Comparison of ENCODE assay signal across 1 cellular context in the genomic region with DNA sequence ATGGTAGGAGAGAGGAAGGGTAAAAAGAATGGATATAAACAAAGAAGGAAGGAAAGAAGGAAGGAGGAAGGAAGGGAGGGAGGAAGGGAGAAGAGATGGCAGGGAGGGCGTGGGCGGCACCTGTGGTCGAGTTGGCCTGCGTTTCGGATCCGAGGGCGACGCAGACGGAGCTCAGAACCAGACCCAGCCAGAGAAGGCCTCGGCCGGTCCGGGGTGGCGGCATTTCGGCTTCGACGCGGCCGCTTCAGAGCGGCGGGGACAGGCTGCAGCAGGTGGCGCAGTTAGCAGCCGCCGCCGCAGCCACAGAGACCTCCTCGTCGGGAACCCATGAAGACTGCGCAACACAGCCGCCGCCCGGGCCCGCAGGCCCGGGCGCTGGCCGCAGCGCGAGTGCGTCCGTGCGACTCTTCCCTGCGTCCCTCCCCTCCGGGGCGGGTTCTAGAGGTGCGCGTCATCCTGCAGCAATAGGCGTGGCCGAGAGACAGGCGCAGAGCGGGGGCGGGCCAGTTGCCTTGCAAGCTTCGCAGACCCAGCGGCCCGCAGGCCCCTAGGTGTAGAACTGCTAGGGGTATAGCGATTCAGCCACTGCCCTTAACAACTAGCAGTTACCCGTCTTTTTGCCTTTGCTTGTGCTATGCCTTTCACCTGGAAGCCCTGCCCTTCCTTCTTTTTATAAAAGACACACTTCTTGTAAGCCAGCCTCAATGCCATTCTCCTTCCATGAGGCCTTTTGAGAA.
TF ChIP-seq lines count a peak whose summit lies in the region.

Gene IDS, minus strand, starts transcription at position 392 of the 737 bp plus-strand sequence. Its CDS starts 169 bp downstream, at position 223.

TF ChIP-seq in HCT116, 20 proteins besides CTCF, POLR2A, EP300 and RAD21 (continued from another document):
- TF ChIP-seq, protein P1, sequence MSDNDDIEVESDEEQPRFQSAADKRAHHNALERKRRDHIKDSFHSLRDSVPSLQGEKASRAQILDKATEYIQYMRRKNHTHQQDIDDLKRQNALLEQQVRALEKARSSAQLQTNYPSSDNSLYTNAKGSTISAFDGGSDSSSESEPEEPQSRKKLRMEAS (IDR thresholded peaks at IDR 0.05) = 0 out of 2 replicates have a peak, but pooled peaks have one; percentile 27
- peak; percentile 68 for TF ChIP-seq ZFX (IDR thresholded peaks at IDR 0.05)
- TF ChIP-seq CEBPB (IDR thresholded peaks at IDR 0.05; ENCODE audit: low read depth) = no peak
- no peak for TF ChIP-seq EZH2phosphoT487 (IDR thresholded peaks at IDR 0.05; ENCODE audit: borderline replicate concordance)
- TF ChIP-seq JUND (IDR thresholded peaks at IDR 0.05) = no peak
- no peak for TF ChIP-seq YY1 (IDR thresholded peaks at IDR 0.05; ENCODE audit: extremely low read depth, insufficient replicate concordance, low read depth, low read length)
- no peak for TF ChIP-seq ZBTB33 (IDR thresholded peaks at IDR 0.05; ENCODE audit: extremely low read depth, insufficient replicate concordance, low read length)
- TF ChIP-seq, protein P2, sequence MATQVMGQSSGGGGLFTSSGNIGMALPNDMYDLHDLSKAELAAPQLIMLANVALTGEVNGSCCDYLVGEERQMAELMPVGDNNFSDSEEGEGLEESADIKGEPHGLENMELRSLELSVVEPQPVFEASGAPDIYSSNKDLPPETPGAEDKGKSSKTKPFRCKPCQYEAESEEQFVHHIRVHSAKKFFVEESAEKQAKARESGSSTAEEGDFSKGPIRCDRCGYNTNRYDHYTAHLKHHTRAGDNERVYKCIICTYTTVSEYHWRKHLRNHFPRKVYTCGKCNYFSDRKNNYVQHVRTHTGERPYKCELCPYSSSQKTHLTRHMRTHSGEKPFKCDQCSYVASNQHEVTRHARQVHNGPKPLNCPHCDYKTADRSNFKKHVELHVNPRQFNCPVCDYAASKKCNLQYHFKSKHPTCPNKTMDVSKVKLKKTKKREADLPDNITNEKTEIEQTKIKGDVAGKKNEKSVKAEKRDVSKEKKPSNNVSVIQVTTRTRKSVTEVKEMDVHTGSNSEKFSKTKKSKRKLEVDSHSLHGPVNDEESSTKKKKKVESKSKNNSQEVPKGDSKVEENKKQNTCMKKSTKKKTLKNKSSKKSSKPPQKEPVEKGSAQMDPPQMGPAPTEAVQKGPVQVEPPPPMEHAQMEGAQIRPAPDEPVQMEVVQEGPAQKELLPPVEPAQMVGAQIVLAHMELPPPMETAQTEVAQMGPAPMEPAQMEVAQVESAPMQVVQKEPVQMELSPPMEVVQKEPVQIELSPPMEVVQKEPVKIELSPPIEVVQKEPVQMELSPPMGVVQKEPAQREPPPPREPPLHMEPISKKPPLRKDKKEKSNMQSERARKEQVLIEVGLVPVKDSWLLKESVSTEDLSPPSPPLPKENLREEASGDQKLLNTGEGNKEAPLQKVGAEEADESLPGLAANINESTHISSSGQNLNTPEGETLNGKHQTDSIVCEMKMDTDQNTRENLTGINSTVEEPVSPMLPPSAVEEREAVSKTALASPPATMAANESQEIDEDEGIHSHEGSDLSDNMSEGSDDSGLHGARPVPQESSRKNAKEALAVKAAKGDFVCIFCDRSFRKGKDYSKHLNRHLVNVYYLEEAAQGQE (IDR thresholded peaks at IDR 0.05; ENCODE audit: low read depth) = no peak
- TF ChIP-seq SRF (IDR thresholded peaks at IDR 0.05; ENCODE audit: low read depth) = no peak
- no peak for TF ChIP-seq SP1 (IDR thresholded peaks at IDR 0.05; ENCODE audit: low read depth)
- TF ChIP-seq ZNF274 (IDR thresholded peaks at IDR 0.05; ENCODE audit: low read depth, low read length) = no peak
- no peak for TF ChIP-seq ELF1 (IDR thresholded peaks at IDR 0.05; ENCODE audit: borderline replicate concordance, low read depth)
- no peak for TF ChIP-seq ATF3 (IDR thresholded peaks at IDR 0.05)
- no peak for TF ChIP-seq SIN3A (IDR thresholded peaks at IDR 0.05; ENCODE audit: low read depth)
- TF ChIP-seq CBX3 (IDR thresholded peaks at IDR 0.05; ENCODE audit: low read depth) = no peak
- no peak for TF ChIP-seq EZH2 (IDR thresholded peaks at IDR 0.05)
